ENCODE assay signal across 10 cellular contexts in genomic region chr5:125348221-125348692, GRCh38.
DNase-seq lines count a peak whose midpoint lies in the region; ATAC-seq and TF ChIP-seq lines count a peak whose summit lies in the region.
"Had no signal": no experiment of that assay in that cellular context is flagged by ENCODE, and none has a peak within 500 bp of the region (broad histone marks: within the 10 kb centered on the region; RNA-seq: fewer than 3 reads in every experiment).

No MANE protein-coding gene starts in this region.

- H4K20me1 ChIP-seq in mammary epithelial cell (ENCODE audit: insufficient read depth, low read length) = no peaks in the 10 kb centered on the region

- no peak for ATAC-seq in natural killer cell treated with Interleukin-12 subunit alpha and Interleukin-12 subunit beta and Interleukin-15 and Interleukin-18, amount 100 ng/mL, for 72 hours
- ATAC-seq: A549 had no signal

- H3K4me3 Mint-ChIP-seq in mesothelial cell of epicardium = peak overlapping the region; percentile 27
- no peak overlapping the region for H3K4me3 Mint-ChIP-seq in natural killer cell treated with Interleukin-12 subunit alpha and Interleukin-12 subunit beta and Interleukin-15 and Interleukin-18, amount 100 ng/mL, for 72 hours

- H3K36me3 Mint-ChIP-seq in mesothelial cell of epicardium = no peaks in the 10 kb centered on the region
- H3K36me3 Mint-ChIP-seq in natural killer cell treated with Interleukin-12 subunit alpha and Interleukin-12 subunit beta and Interleukin-15 and Interleukin-18, amount 100 ng/mL, for 72 hours = no peaks in the 10 kb centered on the region

- H3K27ac Mint-ChIP-seq in mesothelial cell of epicardium = peak overlapping the region; percentile 15
- H3K27ac Mint-ChIP-seq in natural killer cell treated with Interleukin-12 subunit alpha and Interleukin-12 subunit beta and Interleukin-15 and Interleukin-18, amount 100 ng/mL, for 72 hours = no peak overlapping the region

- H3K9me3 ChIP-seq in esophagus muscularis mucosa (no peaks in the 10 kb centered on the region), mammary epithelial cell (replicated peaks; ENCODE audit: insufficient read depth, low read length) (no peaks in the 10 kb centered on the region)
- H3K9me3 ChIP-seq: A549 had no signal

- no peak overlapping the region for H3K9ac ChIP-seq in mammary epithelial cell (ENCODE audit: insufficient read depth, low read length)
- H3K9ac ChIP-seq: parathyroid adenoma had no signal

- no peak overlapping the region for H3K4me2 ChIP-seq in mammary epithelial cell (ENCODE audit: insufficient read depth, low read depth, low read length)
- H3K4me2 ChIP-seq: A549 had no signal

- dilution Hi-C loops in mammary epithelial cell (cut with HindIII; ENCODE audit: low sequenced_read_pairs) = no loop called here

- BruUV-seq in mammary epithelial cell (replicated peaks; lab: Mats Ljungman, UMichigan) = no TSS peak

- H3K4me1 ChIP-seq in esophagus muscularis mucosa (peaks cover 7 to 34% (median 28%) of the 10 kb centered on the region in 4 donors), mammary epithelial cell (ENCODE audit: insufficient read depth, low read length) (no peaks in the 10 kb centered on the region)
- H3K4me1 ChIP-seq: A549, parathyroid adenoma had no signal

- WGBS in esophagus muscularis mucosa = 53% methylated on average over 11 of the region's 11 CpGs
- WGBS in mammary epithelial cell (ENCODE audit: low coverage, missing lambda C conversion rate) = 100% methylated on average over 11 of the region's 11 CpGs

- TF ChIP-seq POLR2A in esophagus muscularis mucosa (IDR thresholded peaks at IDR 0.05; ENCODE audit: low read depth) = no peak

- H3K4me3 ChIP-seq in esophagus muscularis mucosa (peak overlapping the region in 2 of 4 donors; percentile 2 to 10), mammary epithelial cell (replicated peaks in 1 of 3; ENCODE audit: insufficient read depth in 1 of 3, low read depth in 2 of 3, low read length in 3 of 3) (no peak overlapping the region)
- H3K4me3 ChIP-seq: A549 had no signal

- no peak overlapping the region for H2AFZ ChIP-seq in mammary epithelial cell (ENCODE audit: low read depth, low read length)
- H2AFZ ChIP-seq: parathyroid adenoma had no signal

- TF ChIP-seq EP300 in esophagus muscularis mucosa (IDR thresholded peaks at IDR 0.05) = no peak

- TF ChIP-seq CTCF in esophagus muscularis mucosa (IDR thresholded peaks at IDR 0.05) (no peak), mesothelial cell of epicardium (IDR thresholded peaks at IDR 0.05; ENCODE audit: unreplicated experiment) (no peak), mammary epithelial cell (conservative IDR thresholded peaks at IDR 0.05 in 1 of 2, IDR thresholded peaks at IDR 0.05 in 1 of 2; ENCODE audit: extremely low read depth in 1 of 2, insufficient read depth in 1 of 2, low read depth in 1 of 2, low read length in 2 of 2) (no peak)

- H3K27ac ChIP-seq in esophagus muscularis mucosa (replicated peaks in 1 of 4) (peak overlapping the region in 3 of 4 donors; percentile 33 to 49 (median 38)), mammary epithelial cell (ENCODE audit: insufficient read depth, low read depth, low read length) (no peak overlapping the region)
- H3K27ac ChIP-seq: A549, parathyroid adenoma had no signal

- peaks cover 10% of the 10 kb centered on the region for H3K9me3 Mint-ChIP-seq in mesothelial cell of epicardium
- H3K9me3 Mint-ChIP-seq in natural killer cell treated with Interleukin-12 subunit alpha and Interleukin-12 subunit beta and Interleukin-15 and Interleukin-18, amount 100 ng/mL, for 72 hours = peaks cover 11% of the 10 kb centered on the region

- CTCF ChIA-PET in mammary epithelial cell (lab: Charles Lee; ENCODE audit: low non-redundant PET) = no interaction called here

- DNase-seq in NCI-H2171 treated with DMSO at 0.1 percent for 48 hours (lab: John Stamatoyannopoulos, UW) = peak; percentile 6
- no peak for DNase-seq in NCI-H2171 (lab: John Stamatoyannopoulos, UW)
- no peak for DNase-seq in esophagus muscularis mucosa (ENCODE audit: extremely low spot score)
- no peak for DNase-seq in mesothelial cell of epicardium (ENCODE audit: low spot score in 2 of 2, unreplicated experiment in 2 of 2)
- no peak for DNase-seq in mammary epithelial cell
- no peak for DNase-seq in NCI-H1417 (lab: John Stamatoyannopoulos, UW)
- DNase-seq in natural killer cell treated with Interleukin-12 subunit alpha and Interleukin-12 subunit beta and Interleukin-15 and Interleukin-18, amount 100 ng/mL, for 72 hours (ENCODE audit: low spot score) = no peak
- no peak for DNase-seq in RPMI8226

- intact Hi-C loops in esophagus muscularis mucosa (cut with DNase I) = no loop called here
- intact Hi-C loops in mammary epithelial cell (cut with micrococcal nuclease) = no loop called here

- no peaks in the 10 kb centered on the region for H3K36me3 ChIP-seq in esophagus muscularis mucosa
- no peaks in the 10 kb centered on the region for H3K36me3 ChIP-seq in mammary epithelial cell (ENCODE audit: insufficient read depth, low read length)

- H3K27me3 Mint-ChIP-seq in mesothelial cell of epicardium (ENCODE audit: low read depth) = no peaks in the 10 kb centered on the region
- H3K27me3 Mint-ChIP-seq in natural killer cell treated with Interleukin-12 subunit alpha and Interleukin-12 subunit beta and Interleukin-15 and Interleukin-18, amount 100 ng/mL, for 72 hours = peaks cover 6 to 11% of the 10 kb centered on the region in 2 donors

- H3K79me2 ChIP-seq in mammary epithelial cell (ENCODE audit: insufficient read depth, low read length) = no peaks in the 10 kb centered on the region
- H3K79me2 ChIP-seq: parathyroid adenoma had no signal

- in situ Hi-C loops in mammary epithelial cell (cut with MboI; ENCODE audit: low sequenced_read_pairs in 2 of 2) = no loop called here

- H3K27me3 ChIP-seq in esophagus muscularis mucosa (no peaks in the 10 kb centered on the region), mammary epithelial cell (ENCODE audit: insufficient read depth, low read length) (no peaks in the 10 kb centered on the region)

- peaks cover 27% of the 10 kb centered on the region for H3K4me1 Mint-ChIP-seq in mesothelial cell of epicardium
- peaks cover 0 to 3% of the 10 kb centered on the region in 2 donors for H3K4me1 Mint-ChIP-seq in natural killer cell treated with Interleukin-12 subunit alpha and Interleukin-12 subunit beta and Interleukin-15 and Interleukin-18, amount 100 ng/mL, for 72 hours (ENCODE audit: low read depth in 2 of 2)
